In genomic region chr18:6251084-6251483, GRCh38 we compare ENCODE assay signal across 24 cellular contexts.
"Had no signal": no experiment of that assay in that cellular context is flagged by ENCODE, and none has a peak within 500 bp of the region (broad histone marks: within the 10 kb centered on the region; RNA-seq: fewer than 3 reads in every experiment).

No MANE protein-coding gene starts in this region.

- H3K27me3 ChIP-seq: colonic mucosa, esophagus squamous epithelium, gastrocnemius medialis, heart right ventricle, left lung had no signal

- H3K4me1 ChIP-seq: colonic mucosa, gastrocnemius medialis had no signal

- H3K27ac ChIP-seq: colonic mucosa, epithelial cell of prostate, esophagus squamous epithelium, gastrocnemius medialis, heart right ventricle, left lung, lower lobe of right lung had no signal

- H3K36me3 ChIP-seq: colonic mucosa, esophagus squamous epithelium, gastrocnemius medialis, heart right ventricle, left lung, lower lobe of right lung had no signal

- H3K36me3 Mint-ChIP-seq: mesothelial cell of epicardium had no signal

- ATAC-seq: effector memory CD8-positive, alpha-beta T cell; esophagus mucosa; gastrocnemius medialis; heart right ventricle; left cardiac atrium; left lung; left ventricle myocardium superior; lower lobe of right lung; mucosa of descending colon had no signal

- H3K27me3 Mint-ChIP-seq: dendritic cell treated with granulocyte-macrophage colony-stimulating factor and Interleukin-4, amounts not matched to agents 40 ng/mL and 50 ng/mL, for 4 days; effector memory CD8-positive, alpha-beta T cell had no signal

- H3K4me3 ChIP-seq: colonic mucosa, esophagus squamous epithelium, gastrocnemius medialis, heart right ventricle, left lung, lower lobe of right lung, mucosa of descending colon had no signal

- DNase-seq: colonic mucosa; cortex of kidney; effector CD8-positive, alpha-beta T cell; effector memory CD8-positive, alpha-beta T cell; endodermal cell; erythroblast; esophagus squamous epithelium; foreskin fibroblast; foreskin melanocyte; gastrocnemius medialis; glutamatergic neuron; head of caudate nucleus; heart right ventricle; hippocampal formation; left cardiac atrium; left lung; left ventricle myocardium superior; lower lobe of right lung; mesenchymal stem cell; mucosa of descending colon had no signal

- H3K9me3 ChIP-seq: colonic mucosa, esophagus squamous epithelium, gastrocnemius medialis, left lung, lower lobe of right lung, mucosa of descending colon had no signal

- H3K27ac Mint-ChIP-seq: dendritic cell treated with granulocyte-macrophage colony-stimulating factor and Interleukin-4, amounts not matched to agents 40 ng/mL and 50 ng/mL, for 4 days; effector memory CD8-positive, alpha-beta T cell; endodermal cell; mesothelial cell of epicardium had no signal

- H3K9me3 Mint-ChIP-seq: dendritic cell treated with granulocyte-macrophage colony-stimulating factor and Interleukin-4, amounts not matched to agents 40 ng/mL and 50 ng/mL, for 4 days; endodermal cell had no signal

- H3K4me1 Mint-ChIP-seq: endodermal cell had no signal

- H3K4me3 Mint-ChIP-seq: dendritic cell treated with granulocyte-macrophage colony-stimulating factor and Interleukin-4, amounts not matched to agents 40 ng/mL and 50 ng/mL, for 4 days; effector memory CD8-positive, alpha-beta T cell; endodermal cell; mesothelial cell of epicardium had no signal
